In the genomic region with DNA sequence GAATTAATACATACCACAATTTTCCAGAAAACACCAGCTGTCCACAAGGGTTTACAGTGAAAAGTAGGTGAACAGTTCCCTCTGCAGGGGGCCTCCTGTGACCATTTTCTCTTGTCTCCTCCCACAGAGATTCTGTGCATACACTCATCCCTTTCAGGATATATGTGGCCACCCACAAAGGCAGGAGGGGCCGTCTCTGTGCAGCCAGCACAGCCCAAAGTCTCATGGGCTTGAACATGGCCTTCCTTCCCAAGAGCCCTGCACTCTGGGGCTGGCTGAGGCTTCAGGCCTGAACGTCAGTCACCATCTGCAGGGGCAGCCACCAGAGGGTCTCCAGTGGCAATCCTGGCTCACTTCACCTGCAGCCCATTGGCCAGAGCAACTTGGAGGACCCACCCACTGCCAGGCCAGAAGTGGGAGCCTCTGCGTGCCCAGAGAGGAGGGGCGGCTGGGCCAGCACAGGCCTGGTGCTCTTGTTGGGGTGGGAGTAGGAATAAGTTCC, we compare ENCODE assay signal across 1 cellular context.
TF ChIP-seq lines count a peak whose summit lies in the region.

No MANE protein-coding gene starts in this region.

TF ChIP-seq in HepG2, 621 proteins besides CTCF, POLR2A, EP300 and RAD21 (continued from another document):
- peak; percentile 59 for TF ChIP-seq AKAP8 (CRISPR knock-in tag; IDR thresholded peaks at IDR 0.05)
- TF ChIP-seq PATZ1 (CRISPR knock-in tag; IDR thresholded peaks at IDR 0.05): peak; percentile 27; the same call in 1 of the 2 replicates
- no peak for TF ChIP-seq ZNF343 (CRISPR knock-in tag; IDR thresholded peaks at IDR 0.05)
- TF ChIP-seq SMC3 (IDR thresholded peaks at IDR 0.05; ENCODE audit: low read length): peak; percentile 53
- no peak for TF ChIP-seq BCLAF1 (IDR thresholded peaks at IDR 0.05)
- TF ChIP-seq ZMAT5 (CRISPR knock-in tag; IDR thresholded peaks at IDR 0.05; ENCODE audit: borderline replicate concordance, low read depth): no peak
- TF ChIP-seq KLF9 (CRISPR knock-in tag; IDR thresholded peaks at IDR 0.05; ENCODE audit: low read depth): no peak
- TF ChIP-seq ZNF710 (CRISPR knock-in tag; IDR thresholded peaks at IDR 0.05; ENCODE audit: borderline replicate concordance): no peak
- no peak for TF ChIP-seq ZNF639 (CRISPR knock-in tag; conservative IDR thresholded peaks at IDR 0.05)
- no peak for TF ChIP-seq EEA1 (CRISPR knock-in tag; IDR thresholded peaks at IDR 0.05; ENCODE audit: borderline replicate concordance)
- TF ChIP-seq ZMYM4 (CRISPR knock-in tag; IDR thresholded peaks at IDR 0.05): no peak
